In the genomic region with DNA sequence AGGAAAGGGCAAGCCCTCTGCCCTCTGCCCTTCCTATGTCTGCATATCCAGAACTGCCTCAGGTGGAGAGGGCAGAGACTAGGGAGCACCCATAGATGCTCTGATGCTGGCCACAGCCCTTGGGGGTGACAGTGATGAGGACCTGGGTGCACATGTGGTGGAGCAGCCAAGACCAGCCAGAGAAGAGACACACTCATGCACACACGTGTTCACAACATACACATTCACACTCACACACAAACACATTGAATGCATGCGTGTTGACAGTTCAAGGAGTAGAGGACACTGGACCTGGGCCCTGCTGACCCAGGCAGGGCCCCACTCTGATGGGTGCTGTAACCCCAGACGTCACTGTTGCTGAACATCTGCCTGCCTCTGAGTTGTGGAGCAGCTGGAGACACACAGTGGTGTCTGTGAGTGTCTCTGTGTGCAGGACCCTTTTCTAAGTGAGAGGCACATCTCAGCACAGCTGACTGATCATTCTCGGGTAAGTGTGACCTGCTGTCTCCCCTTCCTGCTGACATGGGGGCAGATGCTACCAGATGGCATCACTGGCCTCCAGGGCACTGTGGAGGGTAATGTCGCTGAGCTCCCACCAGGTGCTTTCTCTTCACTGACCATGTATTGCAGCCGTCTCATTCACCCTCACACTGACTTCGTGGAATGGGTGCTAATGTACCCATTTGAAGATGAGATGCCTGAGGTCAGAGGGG, we compare ENCODE assay signal across 24 cellular contexts. TPM values are rescaled to one million over a fixed set of nuclear protein-coding genes. Genes with fewer than 3 reads are reported as not detected.
DNase-seq lines count a peak whose midpoint lies in the region; ATAC-seq, FAIRE-seq and TF ChIP-seq lines count a peak whose summit lies in the region.
"Had no signal": no experiment of that assay in that cellular context is flagged by ENCODE, and none has a peak within 500 bp of the region (broad histone marks: within the 10 kb centered on the region; RNA-seq: fewer than 3 reads in every experiment).

No MANE protein-coding gene starts in this region.

- CTCF ChIA-PET in HepG2 (lab: Yijun Ruan, JAX; ENCODE audit: low intra/inter-chr PET ratio, low total read pairs): no interaction called here

- TF ChIP-seq POLR2A in HepG2 (IDR thresholded peaks at IDR 0.05; ENCODE audit: insufficient read depth in 1 of 2, low read depth in 2 of 2, low read length in 2 of 2) (no peak), right lobe of liver (IDR thresholded peaks at IDR 0.05) (no peak)

- no peaks in the 10 kb centered on the region for H3K36me3 ChIP-seq in HepG2 (replicated peaks in 1 of 2; ENCODE audit: control insufficient read depth in 1 of 2, insufficient read depth in 2 of 2, low read length in 2 of 2)
- no peaks in the 10 kb centered on the region for H3K36me3 ChIP-seq in right lobe of liver
- H3K36me3 ChIP-seq: BE2C had no signal

- no peak overlapping the region for H3K9ac ChIP-seq in HepG2 (ENCODE audit: insufficient read depth, low read depth, low read length)

- H3K9me3 ChIP-seq in HepG2 (ENCODE audit: low read length) (no peaks in the 10 kb centered on the region), right lobe of liver (no peaks in the 10 kb centered on the region)
- H3K9me3 ChIP-seq: BE2C had no signal

- no peak overlapping the region for H2AFZ ChIP-seq in HepG2 (ENCODE audit: low read length)

- no peak overlapping the region for H3K27ac Mint-ChIP-seq in stimulated activated memory B cell treated with anti-CD40 and anti-IgM and Interleukin-4, amounts not matched to agents 10 μg/mL and 1 μg/mL and 100 μg/mL, for 72 hours
- no peak overlapping the region for H3K27ac Mint-ChIP-seq in activated T-helper 17 cell treated with anti-CD3 and anti-CD28 coated beads, Interleukin-2, amount 50 U/mL, for 72 hours
- H3K27ac Mint-ChIP-seq: CD4-positive, CD25-positive, alpha-beta regulatory T cell; H9 had no signal

- no peaks in the 10 kb centered on the region for H4K20me1 ChIP-seq in HepG2 (ENCODE audit: insufficient read depth, low read length)

- TF ChIP-seq EP300 in HepG2 (IDR thresholded peaks at IDR 0.05; ENCODE audit: low read depth in 2 of 2, low read length in 2 of 2): no peak
- no peak for TF ChIP-seq EP300 in HepG2 (CRISPR knock-in tag; IDR thresholded peaks at IDR 0.05; ENCODE audit: borderline replicate concordance)

- H3K4me1 Mint-ChIP-seq in stimulated activated memory B cell treated with anti-CD40 and anti-IgM and Interleukin-4, amounts not matched to agents 10 μg/mL and 1 μg/mL and 100 μg/mL, for 72 hours: no peaks in the 10 kb centered on the region
- H3K4me1 Mint-ChIP-seq in activated T-helper 17 cell treated with anti-CD3 and anti-CD28 coated beads, Interleukin-2, amount 50 U/mL, for 72 hours: peaks cover 12% of the 10 kb centered on the region

- H3K4me3 Mint-ChIP-seq in stimulated activated memory B cell treated with anti-CD40 and anti-IgM and Interleukin-4, amounts not matched to agents 10 μg/mL and 1 μg/mL and 100 μg/mL, for 72 hours: no peak overlapping the region
- H3K4me3 Mint-ChIP-seq in activated T-helper 17 cell treated with anti-CD3 and anti-CD28 coated beads, Interleukin-2, amount 50 U/mL, for 72 hours: no peak overlapping the region
- H3K4me3 Mint-ChIP-seq: CD4-positive, CD25-positive, alpha-beta regulatory T cell; CD8-positive, alpha-beta memory T cell; H9 had no signal

- H3K36me3 Mint-ChIP-seq in stimulated activated memory B cell treated with anti-CD40 and anti-IgM and Interleukin-4, amounts not matched to agents 10 μg/mL and 1 μg/mL and 100 μg/mL, for 72 hours: no peaks in the 10 kb centered on the region
- no peaks in the 10 kb centered on the region for H3K36me3 Mint-ChIP-seq in activated T-helper 17 cell treated with anti-CD3 and anti-CD28 coated beads, Interleukin-2, amount 50 U/mL, for 72 hours (ENCODE audit: low read depth)
- H3K36me3 Mint-ChIP-seq: CD4-positive, CD25-positive, alpha-beta regulatory T cell; CD8-positive, alpha-beta memory T cell had no signal

- intact Hi-C loops in HepG2 (cut with micrococcal nuclease; ENCODE audit: unreplicated experiment) (no loop called here), right lobe of liver (cut with DNase I) (no loop called here)

- in situ Hi-C loops in HepG2 (cut with HindIII; ENCODE audit: extremely low pct_ligation_motif_present, low pct_unique_long_range_greater_than_20kb): no loop called here

- ATAC-seq in HepG2: peak; percentile 40; the same call in 2 of the 3 replicates
- no peak for ATAC-seq in right lobe of liver
- ATAC-seq in stimulated activated memory B cell treated with anti-CD40 and anti-IgM and Interleukin-4, amounts not matched to agents 10 μg/mL and 1 μg/mL and 100 μg/mL, for 72 hours: peak; percentile 32
- ATAC-seq in HG03039 (IDR thresholded peaks at IDR 0.05; ENCODE audit: unreplicated experiment): no peak
- no peak for ATAC-seq in activated T-helper 17 cell treated with anti-CD3 and anti-CD28 coated beads, Interleukin-2, amount 50 U/mL, for 72 hours (replicated peaks)
- ATAC-seq: GM12878 had no signal

- H3K27me3 ChIP-seq in HepG2 (ENCODE audit: control insufficient read depth in 1 of 2, insufficient read depth in 2 of 2, low read length in 2 of 2): no peaks in the 10 kb centered on the region
- no peaks in the 10 kb centered on the region for H3K27me3 ChIP-seq in right lobe of liver
- H3K27me3 ChIP-seq: BE2C had no signal

- no peak for TF ChIP-seq CTCF in HepG2 (CRISPR knock-in tag; IDR thresholded peaks at IDR 0.05)
- no peak for TF ChIP-seq CTCF in right lobe of liver (IDR thresholded peaks at IDR 0.05)

- H3K27me3 Mint-ChIP-seq in stimulated activated memory B cell treated with anti-CD40 and anti-IgM and Interleukin-4, amounts not matched to agents 10 μg/mL and 1 μg/mL and 100 μg/mL, for 72 hours: peaks cover 59% of the 10 kb centered on the region
- H3K27me3 Mint-ChIP-seq in activated T-helper 17 cell treated with anti-CD3 and anti-CD28 coated beads, Interleukin-2, amount 50 U/mL, for 72 hours: peaks cover 3% of the 10 kb centered on the region

- peaks cover 5% of the 10 kb centered on the region for H3K9me3 Mint-ChIP-seq in stimulated activated memory B cell treated with anti-CD40 and anti-IgM and Interleukin-4, amounts not matched to agents 10 μg/mL and 1 μg/mL and 100 μg/mL, for 72 hours
- H3K9me3 Mint-ChIP-seq in activated T-helper 17 cell treated with anti-CD3 and anti-CD28 coated beads, Interleukin-2, amount 50 U/mL, for 72 hours: no peaks in the 10 kb centered on the region
- H3K9me3 Mint-ChIP-seq: CD8-positive, alpha-beta memory T cell had no signal

- no peak overlapping the region for H3K27ac ChIP-seq in HepG2 (ENCODE audit: extremely low read length, insufficient read depth, low read length)
- no peak overlapping the region for H3K27ac ChIP-seq in right lobe of liver

- DNase-seq in HepG2 (ENCODE audit: low spot score): no peak
- no peak for DNase-seq in right lobe of liver
- peak; percentile 39 for DNase-seq in islet precursor cell
- no peak for DNase-seq in urothelium cell line (ENCODE audit: low spot score)
- DNase-seq in AML-193 (lab: John Stamatoyannopoulos, UW): no peak
- DNase-seq: BE2C; C1 segment of cervical spinal cord; CD4-positive, CD25-positive, alpha-beta regulatory T cell; CD8-positive, alpha-beta memory T cell; COR-L47; DMS 273 treated with DMSO at 0.1 percent for 48 hours; DMS53; DND-41; EL; H9; IMR-90 had no signal

- BruUV-seq in HepG2 (replicated peaks; lab: Mats Ljungman, UMichigan): no TSS peak

- H3K4me3 ChIP-seq in HepG2 (replicated peaks in 1 of 3; ENCODE audit: insufficient read depth in 1 of 3, low read depth in 2 of 3, low read length in 3 of 3) (no peak overlapping the region), right lobe of liver (no peak overlapping the region)
- H3K4me3 ChIP-seq: GM12878 had no signal

- H3K79me2 ChIP-seq in HepG2 (ENCODE audit: insufficient read depth, low read length): no peaks in the 10 kb centered on the region

- POLR2A ChIA-PET in HepG2 (lab: Yijun Ruan, JAX): no interaction called here

- 6% methylated on average over 6 of the region's 7 CpGs for WGBS in HepG2 (ENCODE audit: low lambda C conversion rate)
- WGBS in right lobe of liver (ENCODE audit: insufficient coverage, low coverage, low lambda C conversion rate, missing lambda C conversion rate): no CpG with 5 or more reads among the region's 7 CpGs

- no peak for TF ChIP-seq RAD21 in HepG2 (CRISPR knock-in tag; IDR thresholded peaks at IDR 0.05)

- H3K4me1 ChIP-seq in HepG2 (ENCODE audit: insufficient read depth, low read length) (no peaks in the 10 kb centered on the region), right lobe of liver (no peaks in the 10 kb centered on the region)
- H3K4me1 ChIP-seq: BE2C had no signal

- H3K4me2 ChIP-seq in HepG2 (ENCODE audit: low read depth, low read length): no peak overlapping the region

- FAIRE-seq in HepG2 (lab: Jason Lieb, UNC) (no peak), urothelium cell line (lab: Jason Lieb, UNC) (peak; percentile 75)
- FAIRE-seq: GM12878, GM19239, H1 had no signal

RNA-seq across cellular contexts. Expression of a gene that starts 30.1 kb away (rescaled TPM):
- not detected in 2 replicates for total RNA-seq in HepG2 (2016; rRNA removed; fragmentation: Illumina TruSeq; extraction: Trizol)
- total RNA-seq in HepG2 (2016; cell fraction: cytosol; rRNA removed; fragmentation: Illumina TruSeq; extraction: Trizol; ENCODE audit: low read depth): not detected in 2 replicates
- total RNA-seq in HepG2 (2016; cell fraction: insoluble cytoplasmic fraction; rRNA removed; fragmentation: Illumina TruSeq; extraction: Trizol): not detected in 2 replicates
- total RNA-seq in HepG2 (2016; cell fraction: membrane; rRNA removed; fragmentation: Illumina TruSeq; extraction: Trizol): not detected in 2 replicates
- total RNA-seq in HepG2 (2016; cell fraction: nucleus; rRNA removed; fragmentation: Illumina TruSeq; extraction: Trizol): not detected in 2 replicates
- polyA plus RNA-seq in HepG2 (2011; rRNA removed): not detected in 2 replicates
- polyA plus RNA-seq in HepG2 (2011; cell fraction: cytosol; rRNA removed): not detected in 2 replicates
- not detected in 2 replicates for polyA plus RNA-seq in HepG2 (2011; cell fraction: nucleus; rRNA removed)
- polyA plus RNA-seq in HepG2 (2012): not detected in 2 replicates
- polyA plus RNA-seq in HepG2 (2016; cell fraction: cytosol; fragmentation: Illumina TruSeq; extraction: Trizol; ENCODE audit: low read depth): not detected in 2 replicates
- not detected in 2 replicates for polyA plus RNA-seq in HepG2 (2016; cell fraction: insoluble cytoplasmic fraction; fragmentation: Illumina TruSeq; extraction: Trizol; ENCODE audit: low read depth)
- not detected in 2 replicates for polyA plus RNA-seq in HepG2 (2016; cell fraction: membrane; fragmentation: Illumina TruSeq; extraction: Trizol; ENCODE audit: low read depth)
- polyA plus RNA-seq in HepG2 (2016; cell fraction: nucleus; fragmentation: Illumina TruSeq; extraction: Trizol; ENCODE audit: insufficient read depth, low read depth): not detected in 2 replicates
- polyA minus RNA-seq in HepG2 (2011; rRNA and poly(A)+ RNA removed; ENCODE audit: low replicate concordance): not detected in 2 replicates
- polyA minus RNA-seq in HepG2 (2011; cell fraction: cytosol; rRNA and poly(A)+ RNA removed): not detected in 2 replicates
- not detected in 2 replicates for polyA minus RNA-seq in HepG2 (2011; cell fraction: nucleus; rRNA and poly(A)+ RNA removed)
- total RNA-seq in right lobe of liver: not detected
- total RNA-seq in activated T-helper 17 cell treated with anti-CD3 and anti-CD28 coated beads, Interleukin-2, amount 50 U/mL, for 72 hours: not detected
- total RNA-seq: A172; CD4-positive, CD25-positive, alpha-beta regulatory T cell; CD8-positive, alpha-beta memory T cell; G401; GM12878; H1; H9; IMR-90 had no signal
- polyA plus RNA-seq: CD4-positive, CD25-positive, alpha-beta regulatory T cell; CD8-positive, alpha-beta memory T cell; GM12878; H1; IMR-90 had no signal

RNA-seq across cellular contexts. Expression of a gene that starts 41.6 kb away (rescaled TPM):
- total RNA-seq in HepG2 (2016; rRNA removed; fragmentation: Illumina TruSeq; extraction: Trizol) (172 and 244 TPM in 2 replicates), right lobe of liver (100 to 1,000 TPM in 1 of 6 experiments, 10 to 100 TPM in 3, 1 to 10 TPM in 2; 2.2 to 189 (median 37.1) TPM)
- total RNA-seq in HepG2 (2016; cell fraction: cytosol; rRNA removed; fragmentation: Illumina TruSeq; extraction: Trizol; ENCODE audit: low read depth): 61.1 and 70.9 TPM in 2 replicates
- 180 and 253 TPM in 2 replicates for total RNA-seq in HepG2 (2016; cell fraction: insoluble cytoplasmic fraction; rRNA removed; fragmentation: Illumina TruSeq; extraction: Trizol)
- total RNA-seq in HepG2 (2016; cell fraction: membrane; rRNA removed; fragmentation: Illumina TruSeq; extraction: Trizol): 77.5 and 84.0 TPM in 2 replicates
- 58.7 and 62.9 TPM in 2 replicates for total RNA-seq in HepG2 (2016; cell fraction: nucleus; rRNA removed; fragmentation: Illumina TruSeq; extraction: Trizol)
- polyA plus RNA-seq in HepG2 (2011; rRNA removed): 13.9 and 26.9 TPM in 2 replicates
- 8.2 and 29.2 TPM in 2 replicates for polyA plus RNA-seq in HepG2 (2011; cell fraction: cytosol; rRNA removed)
- 3.6 and 8.6 TPM in 2 replicates for polyA plus RNA-seq in HepG2 (2011; cell fraction: nucleus; rRNA removed)
- polyA plus RNA-seq in HepG2 (2012): 14.7 and 15.0 TPM in 2 replicates
- polyA plus RNA-seq in HepG2 (2016; cell fraction: cytosol; fragmentation: Illumina TruSeq; extraction: Trizol; ENCODE audit: low read depth): 50.4 and 50.5 TPM in 2 replicates
- 225 and 254 TPM in 2 replicates for polyA plus RNA-seq in HepG2 (2016; cell fraction: insoluble cytoplasmic fraction; fragmentation: Illumina TruSeq; extraction: Trizol; ENCODE audit: low read depth)
- 55.5 and 59.5 TPM in 2 replicates for polyA plus RNA-seq in HepG2 (2016; cell fraction: membrane; fragmentation: Illumina TruSeq; extraction: Trizol; ENCODE audit: low read depth)
- 88.5 and 91.0 TPM in 2 replicates for polyA plus RNA-seq in HepG2 (2016; cell fraction: nucleus; fragmentation: Illumina TruSeq; extraction: Trizol; ENCODE audit: insufficient read depth, low read depth)
- 2.8 TPM in 1 of 2 replicates, not detected in the other for polyA minus RNA-seq in HepG2 (2011; rRNA and poly(A)+ RNA removed; ENCODE audit: low replicate concordance)
- 1.6 and 12.1 TPM in 2 replicates for polyA minus RNA-seq in HepG2 (2011; cell fraction: cytosol; rRNA and poly(A)+ RNA removed)
- polyA minus RNA-seq in HepG2 (2011; cell fraction: nucleus; rRNA and poly(A)+ RNA removed): 4.6 and 10.8 TPM in 2 replicates
- total RNA-seq in activated T-helper 17 cell treated with anti-CD3 and anti-CD28 coated beads, Interleukin-2, amount 50 U/mL, for 72 hours: 1 to 10 TPM in 1 of 2 donors, under 1 TPM in 1; 0.84 to 3.7 TPM
- total RNA-seq: A172; CD4-positive, CD25-positive, alpha-beta regulatory T cell; H1; H9; IMR-90 had no signal
- polyA plus RNA-seq: CD4-positive, CD25-positive, alpha-beta regulatory T cell; CD8-positive, alpha-beta memory T cell; IMR-90 had no signal

Comparison
In these comparisons a context has a peak if more than half of its experiments do, and no peak if none do; other contexts are left out.
1. ATAC-seq: peak in HepG2 (single experiment) and stimulated activated memory B cell treated with anti-CD40 and anti-IgM and Interleukin-4, amounts not matched to agents 10 μg/mL and 1 μg/mL and 100 μg/mL, for 72 hours (single experiment); none in right lobe of liver (0 of 4), HG03039 (single experiment) and activated T-helper 17 cell treated with anti-CD3 and anti-CD28 coated beads, Interleukin-2, amount 50 U/mL, for 72 hours (single experiment).